In the genomic region with DNA sequence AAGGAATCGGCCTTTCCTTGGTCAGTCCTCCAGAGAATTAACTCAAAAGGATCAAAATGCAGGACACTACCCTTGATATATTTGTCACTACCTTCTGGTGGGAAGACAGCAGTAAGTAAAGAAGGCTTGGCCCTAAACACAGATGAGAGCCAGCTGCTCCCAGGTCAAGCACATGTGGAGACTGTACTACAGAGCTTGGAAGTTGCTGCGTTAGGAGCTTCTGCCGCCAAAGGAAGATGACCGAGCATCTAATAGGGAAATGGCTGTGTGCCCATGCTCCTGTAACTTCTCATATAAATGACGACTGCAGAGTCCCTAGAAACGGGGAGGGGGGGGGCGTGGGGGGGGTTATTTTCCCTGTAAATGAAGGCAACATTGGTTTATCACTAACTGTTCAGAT, we compare ENCODE assay signal across 18 cellular contexts. TPM values are rescaled to one million over a fixed set of nuclear protein-coding genes. Genes with fewer than 3 reads are reported as not detected.
DNase-seq lines count a peak whose midpoint lies in the region; ATAC-seq and TF ChIP-seq lines count a peak whose summit lies in the region.
"Had no signal": no experiment of that assay in that cellular context is flagged by ENCODE, and none has a peak within 500 bp of the region (broad histone marks: within the 10 kb centered on the region; RNA-seq: fewer than 3 reads in every experiment).

No MANE protein-coding gene starts in this region.

- no peaks in the 10 kb centered on the region for H3K27me3 ChIP-seq in CD4-positive, alpha-beta T cell (ENCODE audit: control insufficient read depth, insufficient read depth, low read length)
- H3K27me3 ChIP-seq in HUES64 (ENCODE audit: insufficient read depth, low read length), result no peaks in the 10 kb centered on the region
- no peaks in the 10 kb centered on the region for H3K27me3 ChIP-seq in heart left ventricle
- H3K27me3 ChIP-seq: Peyer's patch had no signal

- no peaks in the 10 kb centered on the region for H3K4me1 ChIP-seq in HUES64 (ENCODE audit: insufficient read depth, low read length)
- peaks cover 0 to 27% (median 10%) of the 10 kb centered on the region in 12 donors for H3K4me1 ChIP-seq in heart left ventricle

- H3K36me3 ChIP-seq in HUES64 (ENCODE audit: insufficient read depth, low read length), result peaks cover 59% of the 10 kb centered on the region
- peaks cover 0 to 58% (median 33%) of the 10 kb centered on the region in 9 donors for H3K36me3 ChIP-seq in heart left ventricle

- H3K4me3 Mint-ChIP-seq in CD4-positive, alpha-beta T cell, result no peak overlapping the region
- H3K4me3 Mint-ChIP-seq in nephron progenitor cell, result no peak overlapping the region

- POLR2A ChIA-PET in CD4-positive, alpha-beta T cell (lab: Charles Lee), result no interaction called here

- no peaks in the 10 kb centered on the region for H3K27me3 Mint-ChIP-seq in CD4-positive, alpha-beta T cell
- no peaks in the 10 kb centered on the region for H3K27me3 Mint-ChIP-seq in nephron progenitor cell (ENCODE audit: low read depth, poor library complexity)

- peaks cover 25% of the 10 kb centered on the region for H3K36me3 Mint-ChIP-seq in CD4-positive, alpha-beta T cell (ENCODE audit: low read depth)
- H3K36me3 Mint-ChIP-seq in nephron progenitor cell (ENCODE audit: low read depth), result peaks cover 38% of the 10 kb centered on the region

- no peak for TF ChIP-seq CTCF in CD4-positive, alpha-beta T cell (IDR thresholded peaks at IDR 0.05)
- TF ChIP-seq CTCF in heart left ventricle (IDR thresholded peaks at IDR 0.05), result no peak
- TF ChIP-seq CTCF in nephron progenitor cell (IDR thresholded peaks at IDR 0.05), result no peak

- H3K4me3 ChIP-seq in HUES64 (ENCODE audit: low read length) (no peak overlapping the region), heart left ventricle (no peak overlapping the region)
- H3K4me3 ChIP-seq: Peyer's patch had no signal

- H3K9me3 Mint-ChIP-seq in CD4-positive, alpha-beta T cell, result no peaks in the 10 kb centered on the region
- H3K9me3 Mint-ChIP-seq in nephron progenitor cell, result no peaks in the 10 kb centered on the region

- H3K27ac ChIP-seq in CD4-positive, alpha-beta T cell (ENCODE audit: low read depth, low read length), result no peak overlapping the region
- peak overlapping the region; percentile 58; the same call in 1 of the 2 replicates for H3K27ac ChIP-seq in HUES64 (ENCODE audit: low read depth, low read length)
- peak overlapping the region in 6 of 12 donors; percentile 11 to 53 (median 22) for H3K27ac ChIP-seq in heart left ventricle

- no peak for DNase-seq in CD4-positive, alpha-beta T cell
- DNase-seq in heart left ventricle (peak in 1 of 5 donors; percentile 48), nephron progenitor cell (no peak), NCI-H1105 treated with DMSO at 0.1 percent for 48 hours (lab: John Stamatoyannopoulos, UW) (no peak), left colon (no peak), SK-N-DZ (ENCODE audit: low spot score) (no peak)
- DNase-seq: AML-193, DMS53, Karpas-422, NCI-H1417, NCI-H1930, NCI-H2171 treated with DMSO at 0.1 percent for 48 hours, NCI-H510A, NCI-H82, Peyer's patch, SHP77 treated with DMSO at 0.1 percent for 48 hours had no signal

- WGBS in HUES64, result 92% methylated on average over 7 of the region's 7 CpGs
- WGBS in heart left ventricle, 4 donors, result 25 to 52% (median 36%) methylated on average over 7 of the region's 7 CpGs

- ATAC-seq in CD4-positive, alpha-beta T cell (ENCODE audit: poor library complexity), result no peak
- ATAC-seq in heart left ventricle (peak; percentile 11 to 47 (median 28)), left colon (no peak), GM18858 (IDR thresholded peaks at IDR 0.05; ENCODE audit: unreplicated experiment) (no peak)

- CTCF ChIA-PET in CD4-positive, alpha-beta T cell (lab: Charles Lee), result interaction anchor here (0.6 kb wide), 1 partner anchor 149 kb away, joined by 3 read pairs; no protein-coding TSS in a partner anchor

- H3K4me1 Mint-ChIP-seq in CD4-positive, alpha-beta T cell (ENCODE audit: low read depth), result peaks cover 26% of the 10 kb centered on the region
- H3K4me1 Mint-ChIP-seq in nephron progenitor cell, result peaks cover 14% of the 10 kb centered on the region

- TF ChIP-seq POLR2A in heart left ventricle (IDR thresholded peaks at IDR 0.05), result no peak

- no peak overlapping the region for H3K9ac ChIP-seq in HUES64 (ENCODE audit: low read depth, low read length)

- intact Hi-C loops in CD4-positive, alpha-beta T cell (cut with DNase I, micrococcal nuclease), result no loop called here
- intact Hi-C loops in heart left ventricle (cut with DNase I), result loop anchor here in 1 of 10 donors (5.0 kb wide), 1 partner anchor 140 kb away; no protein-coding TSS in a partner anchor
- intact Hi-C loops in left colon (cut with DNase I, micrococcal nuclease), result no loop called here

- no peaks in the 10 kb centered on the region for H3K9me3 ChIP-seq in CD4-positive, alpha-beta T cell (ENCODE audit: control insufficient read depth, low read length)
- H3K9me3 ChIP-seq in HUES64 (ENCODE audit: insufficient read depth, low read depth, low read length), result no peaks in the 10 kb centered on the region
- H3K9me3 ChIP-seq in heart left ventricle, result no peaks in the 10 kb centered on the region
- H3K9me3 ChIP-seq: Peyer's patch had no signal

- peak overlapping the region; percentile 52 for H3K27ac Mint-ChIP-seq in CD4-positive, alpha-beta T cell
- H3K27ac Mint-ChIP-seq in nephron progenitor cell, result peak overlapping the region; percentile 25

RNA-seq across cellular contexts. Expression of gene PODXL, which starts 59.0 kb away (rescaled TPM):
- total RNA-seq in CD4-positive, alpha-beta T cell, result under 1 TPM; 0.16 to 0.47 TPM
- polyA plus RNA-seq in HUES64 (2013, experiment 1 of 2), result 315 TPM
- 331 TPM for polyA plus RNA-seq in HUES64 (2013, experiment 2 of 2)
- total RNA-seq in heart left ventricle (100 to 1,000 TPM in 1 of 9 donors, 10 to 100 TPM in 8; 57.7 to 230 (median 75.1) TPM), left colon (10 to 100 TPM in 1 of 2 donors, 1 to 10 TPM in 1; 9.2 to 13.7 TPM)
- polyA plus RNA-seq in heart left ventricle, result 10 to 100 TPM; 30.9 to 64.6 TPM
- polyA plus RNA-seq in SK-N-DZ (2014; cell fraction: cytosol; rRNA removed), result 7.7 and 9.2 TPM in 2 replicates
- 9.1 and 12.6 TPM in 2 replicates for polyA plus RNA-seq in SK-N-DZ (2014; cell fraction: nucleus; rRNA removed)

Comparison
In these comparisons a context has a peak if more than half of its experiments do, and no peak if none do; other contexts are left out.
1. ATAC-seq: peak in heart left ventricle (4 of 4); none in CD4-positive, alpha-beta T cell (single experiment), left colon (single experiment) and GM18858 (single experiment).
2. RNA of gene PODXL, which starts 59.0 kb away (total RNA-seq): 57.7 to 230 TPM in heart left ventricle and 9.2 to 13.7 TPM in left colon; 0.16 to 0.47 TPM in CD4-positive, alpha-beta T cell; every median in the first group is over 4 times any median in the second.